ENCODE assay signal across 7 cellular contexts in genomic region chr1:29709711-29710169, GRCh38.
A peak's percentile ranks its signal among the peaks of the same experiment; 100 is the strongest.
DNase-seq lines count a peak whose midpoint lies in the region; ATAC-seq and TF ChIP-seq lines count a peak whose summit lies in the region.

No MANE protein-coding gene starts in this region.

- no peaks in the 10 kb centered on the region for H3K79me2 ChIP-seq in osteoblast (ENCODE audit: insufficient read depth, low read length)

- H3K9me3 ChIP-seq in ascending aorta, result no peaks in the 10 kb centered on the region
- H3K9me3 ChIP-seq in osteoblast (ENCODE audit: low read depth, low read length), result no peaks in the 10 kb centered on the region
- no peaks in the 10 kb centered on the region for H3K9me3 ChIP-seq in esophagus muscularis mucosa

- H3K27me3 ChIP-seq in ascending aorta (no peaks in the 10 kb centered on the region), osteoblast (ENCODE audit: insufficient read depth, low read length) (peaks cover 4% of the 10 kb centered on the region), esophagus muscularis mucosa (peaks cover 0 to 57% (median 0%) of the 10 kb centered on the region in 4 donors)

- H3K36me3 ChIP-seq in ascending aorta (no peaks in the 10 kb centered on the region), osteoblast (ENCODE audit: insufficient read depth, low read length) (no peaks in the 10 kb centered on the region), esophagus muscularis mucosa (no peaks in the 10 kb centered on the region)

- TF ChIP-seq CTCF in ascending aorta (IDR thresholded peaks at IDR 0.05) (no peak), osteoblast (IDR thresholded peaks at IDR 0.05; ENCODE audit: extremely low read depth, low read depth, low read length) (no peak), esophagus muscularis mucosa (IDR thresholded peaks at IDR 0.05) (no peak)

- peak; percentile 86 for DNase-seq in ELR (ENCODE audit: low read depth)
- DNase-seq in NCI-H2081 treated with DMSO at 0.1 percent for 48 hours (lab: John Stamatoyannopoulos, UW), result peak; percentile 19
- no peak for DNase-seq in ascending aorta (ENCODE audit: low spot score in 2 of 2)
- no peak for DNase-seq in osteoblast (ENCODE audit: insufficient read length, low spot score, missing footprints)
- DNase-seq in NK-92 (lab: John Stamatoyannopoulos, UW; ENCODE audit: unreplicated experiment), result no peak
- DNase-seq in esophagus muscularis mucosa (ENCODE audit: extremely low spot score), result no peak

- TF ChIP-seq POLR2A in esophagus muscularis mucosa (IDR thresholded peaks at IDR 0.05; ENCODE audit: low read depth), result no peak

- no peak overlapping the region for H3K4me3 ChIP-seq in ascending aorta
- H3K4me3 ChIP-seq in osteoblast (ENCODE audit: insufficient read depth, low read length), result no peak overlapping the region
- no peak overlapping the region for H3K4me3 ChIP-seq in esophagus muscularis mucosa

- H2AFZ ChIP-seq in osteoblast (ENCODE audit: low read length), result peak overlapping the region; percentile 49

- intact Hi-C loops in ascending aorta (cut with DNase I) (loop anchor here (1.0 to 10.0 kb wide), 5 partner anchors 83 to 1008 kb away; partner anchors contain the start of genes PTPRU and TMEM200B), esophagus muscularis mucosa (cut with DNase I) (no loop called here)

- H3K27ac ChIP-seq in ascending aorta (peak overlapping the region; percentile 87), osteoblast (ENCODE audit: low read depth, low read length) (peak overlapping the region; percentile 67), esophagus muscularis mucosa (replicated peaks in 1 of 4) (no peak overlapping the region)

- H3K4me1 ChIP-seq in ascending aorta (peaks cover 22 to 33% of the 10 kb centered on the region in 2 donors), osteoblast (ENCODE audit: insufficient read depth, low read length) (peaks cover 46% of the 10 kb centered on the region), esophagus muscularis mucosa (peaks cover 0 to 19% (median 13%) of the 10 kb centered on the region in 4 donors)

- no peak for ATAC-seq in HG02642 (IDR thresholded peaks at IDR 0.05; ENCODE audit: poor library complexity, unreplicated experiment)

- H3K4me2 ChIP-seq in osteoblast (ENCODE audit: insufficient read depth, low read length), result peak overlapping the region; percentile 18

- 41% methylated on average over 8 of the region's 8 CpGs for WGBS in esophagus muscularis mucosa

- TF ChIP-seq EP300 in esophagus muscularis mucosa (IDR thresholded peaks at IDR 0.05), result no peak

- H4K20me1 ChIP-seq in osteoblast (ENCODE audit: insufficient read depth, low read length), result no peaks in the 10 kb centered on the region

Comparison
In these comparisons a context has a peak if more than half of its experiments do, and no peak if none do; other contexts are left out.
1. DNase-seq: peak in ELR (single experiment) and NCI-H2081 treated with DMSO at 0.1 percent for 48 hours (single experiment); none in ascending aorta (0 of 2), osteoblast (single experiment), NK-92 (single experiment) and esophagus muscularis mucosa (single experiment).
2. H3K27ac ChIP-seq: peak in ascending aorta (2 of 2) and osteoblast (single experiment); none in esophagus muscularis mucosa (0 of 4).